10 cellular contexts compared by ENCODE assay signal in the genomic region with DNA sequence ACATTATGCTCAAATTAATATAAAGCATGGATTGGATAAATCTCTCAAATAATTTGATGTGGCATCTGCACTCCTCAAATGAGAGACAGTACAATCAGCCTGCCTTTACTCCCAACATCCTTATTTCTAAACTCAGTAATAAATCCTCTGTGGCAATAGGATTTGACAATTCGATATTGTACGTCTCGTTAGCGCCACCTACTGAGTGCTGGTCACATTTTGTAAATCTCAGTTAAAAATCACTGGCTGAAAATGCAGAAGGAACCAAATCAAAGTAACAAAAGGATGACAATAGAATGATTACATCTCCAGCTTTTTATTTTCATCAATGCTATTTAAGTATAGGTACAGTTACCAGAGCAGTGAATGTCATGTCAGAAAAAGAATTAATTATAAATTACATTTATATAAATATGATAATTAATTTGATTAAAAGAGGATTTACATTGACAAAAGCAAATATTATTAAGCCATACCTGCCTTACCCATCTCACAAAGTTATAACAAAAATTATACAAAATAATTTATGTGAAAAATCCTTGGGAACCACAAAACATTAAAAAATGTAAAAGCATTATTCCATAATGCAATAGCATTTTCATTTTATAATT. TPM values are rescaled to one million over a fixed set of nuclear protein-coding genes. Genes with fewer than 3 reads are reported as not detected.
DNase-seq lines count a peak whose midpoint lies in the region; FAIRE-seq and TF ChIP-seq lines count a peak whose summit lies in the region.
"Had no signal": no experiment of that assay in that cellular context is flagged by ENCODE, and none has a peak within 500 bp of the region (broad histone marks: within the 10 kb centered on the region; RNA-seq: fewer than 3 reads in every experiment).

No MANE protein-coding gene starts in this region.

- H3K4me1 ChIP-seq in OCI-LY1 (ENCODE audit: insufficient read depth, low read length, severe bottlenecking): no peaks in the 10 kb centered on the region
- H3K4me1 ChIP-seq: BLaER1 had no signal

- DNase-seq in NCI-H187 (lab: John Stamatoyannopoulos, UW) (peak; percentile 18 to 25), NCI-H187 treated with DMSO at 0.1 percent for 48 hours (lab: John Stamatoyannopoulos, UW) (no peak), HTR-8/SVneo (ENCODE audit: insufficient read length, low spot score) (peak; percentile 41), activated T-cell treated with anti-CD3 and anti-CD28 coated beads for 4 hours (peak; percentile 62), fibroblast of gingiva (ENCODE audit: low read depth) (peak; percentile 69), stromal cell of bone marrow (ENCODE audit: low read depth) (peak; percentile 46)

- no peak for TF ChIP-seq EP300 in neural cell (conservative IDR thresholded peaks at IDR 0.05; ENCODE audit: poor library complexity, severe bottlenecking)

- H2AFZ ChIP-seq in OCI-LY1 (ENCODE audit: low read length): no peak overlapping the region
- H2AFZ ChIP-seq in neural cell (ENCODE audit: low read depth, low read length): no peak overlapping the region

- no peaks in the 10 kb centered on the region for H3K9me3 ChIP-seq in OCI-LY1 (ENCODE audit: low read length)
- H3K9me3 ChIP-seq in neural cell (ENCODE audit: low read length): no peaks in the 10 kb centered on the region
- H3K9me3 ChIP-seq: BLaER1 had no signal

- H3K36me3 ChIP-seq in OCI-LY1 (ENCODE audit: insufficient read depth, low read length) (no peaks in the 10 kb centered on the region), neural cell (ENCODE audit: insufficient read depth, low read length) (no peaks in the 10 kb centered on the region)
- H3K36me3 ChIP-seq: BLaER1 had no signal

- TF ChIP-seq CTCF in OCI-LY1 (IDR thresholded peaks at IDR 0.05; ENCODE audit: low read length) (peak; percentile 74), neural cell (IDR thresholded peaks at IDR 0.05; ENCODE audit: poor library complexity, severe bottlenecking) (peak; percentile 88)

- H3K9ac ChIP-seq in OCI-LY1 (ENCODE audit: low read length) (no peak overlapping the region), neural cell (ENCODE audit: low read length) (no peak overlapping the region)
- H3K9ac ChIP-seq: BLaER1 had no signal

- H3F3A ChIP-seq in OCI-LY1 (ENCODE audit: insufficient read depth, low read length): no peaks in the 10 kb centered on the region
- H3F3A ChIP-seq in neural cell (ENCODE audit: insufficient read depth, low read length, poor library complexity, severe bottlenecking): no peaks in the 10 kb centered on the region

- H3K27me3 ChIP-seq in OCI-LY1 (ENCODE audit: insufficient read depth, low read length): no peaks in the 10 kb centered on the region
- no peaks in the 10 kb centered on the region for H3K27me3 ChIP-seq in neural cell (ENCODE audit: insufficient read depth, low read depth, low read length)
- H3K27me3 ChIP-seq: BLaER1 had no signal

- H3K27ac ChIP-seq in OCI-LY1 (ENCODE audit: low read depth, low read length, poor library complexity, severe bottlenecking) (no peak overlapping the region), neural cell (ENCODE audit: low read length) (no peak overlapping the region)
- H3K27ac ChIP-seq: BLaER1 had no signal

- peak; percentile 88 for TF ChIP-seq RAD21 in neural cell (conservative IDR thresholded peaks at IDR 0.05)

- H3K79me2 ChIP-seq in OCI-LY1 (ENCODE audit: insufficient read depth, low read length): no peaks in the 10 kb centered on the region
- no peaks in the 10 kb centered on the region for H3K79me2 ChIP-seq in neural cell (replicated peaks; ENCODE audit: insufficient read depth, low read length)

- H4K20me1 ChIP-seq in OCI-LY1 (ENCODE audit: insufficient read depth, low read length) (no peaks in the 10 kb centered on the region), neural cell (ENCODE audit: insufficient read depth) (no peaks in the 10 kb centered on the region)
- H4K20me1 ChIP-seq: BLaER1 had no signal

- no peak overlapping the region for H3K4me2 ChIP-seq in OCI-LY1 (ENCODE audit: low read length)
- H3K4me2 ChIP-seq in neural cell (ENCODE audit: low read length): no peak overlapping the region
- H3K4me2 ChIP-seq: BLaER1 had no signal

- peak; percentile 88 for FAIRE-seq in HTR-8/SVneo (lab: Jason Lieb, UNC)

- no peaks in the 10 kb centered on the region for H3K9me2 ChIP-seq in OCI-LY1 (ENCODE audit: low read depth, low read length)
- no peaks in the 10 kb centered on the region for H3K9me2 ChIP-seq in neural cell (ENCODE audit: insufficient read depth, low read length)

- H3K4me3 ChIP-seq in OCI-LY1 (ENCODE audit: low read depth, low read length, poor library complexity, severe bottlenecking): no peak overlapping the region
- no peak overlapping the region for H3K4me3 ChIP-seq in neural cell (ENCODE audit: low read length)
- H3K4me3 ChIP-seq: BLaER1 had no signal

TF ChIP-seq in neural cell, 6 proteins besides CTCF, POLR2A, EP300 and RAD21:
- no peak for TF ChIP-seq POLR2AphosphoS5 (IDR thresholded peaks at IDR 0.05)
- no peak for TF ChIP-seq MXI1 (conservative IDR thresholded peaks at IDR 0.05; ENCODE audit: poor library complexity, severe bottlenecking)
- TF ChIP-seq SMC3 (conservative IDR thresholded peaks at IDR 0.05; ENCODE audit: poor library complexity): peak; percentile 80
- no peak for TF ChIP-seq EZH2 (IDR thresholded peaks at IDR 0.05; ENCODE audit: borderline replicate concordance, insufficient read depth, low read length, poor library complexity, severe bottlenecking)

RNA-seq across cellular contexts. Expression of a gene that starts 20.2 kb away (rescaled TPM):
- polyA plus RNA-seq in neural cell: not detected in 2 replicates
- polyA minus RNA-seq in neural cell: not detected in 2 replicates
- polyA plus RNA-seq: thymus had no signal

RNA-seq across cellular contexts. Expression of a gene that starts 34.4 kb away (rescaled TPM):
- not detected in 2 replicates for polyA plus RNA-seq in neural cell
- polyA minus RNA-seq in neural cell: 0.81 TPM in 1 of 2 replicates, not detected in the other

RNA-seq across cellular contexts. Expression of a gene that starts 34.5 kb away (rescaled TPM):
- 126 and 136 TPM in 2 replicates for polyA plus RNA-seq in neural cell
- 159 and 172 TPM in 2 replicates for polyA minus RNA-seq in neural cell
